Comparison of ENCODE assay signal across 9 cellular contexts in genomic region chr13:94433055-94433947, GRCh38.
DNase-seq lines count a peak whose midpoint lies in the region; ATAC-seq and TF ChIP-seq lines count a peak whose summit lies in the region.
"Had no signal": no experiment of that assay in that cellular context is flagged by ENCODE, and none has a peak within 500 bp of the region (broad histone marks: within the 10 kb centered on the region; RNA-seq: fewer than 3 reads in every experiment).

No MANE protein-coding gene starts in this region.

- H3K27me3 Mint-ChIP-seq in activated naive CD4-positive, alpha-beta T cell treated with anti-CD3 and anti-CD28 coated beads, Interleukin-2, amount 50 U/mL, for 24 hours = no peaks in the 10 kb centered on the region

- H3K27ac Mint-ChIP-seq in activated naive CD4-positive, alpha-beta T cell treated with anti-CD3 and anti-CD28 coated beads, Interleukin-2, amount 50 U/mL, for 24 hours = peak overlapping the region; percentile 30

- DNase-seq in activated naive CD4-positive, alpha-beta T cell treated with Interleukin-2 at 50 U/mL for 16 hours = no peak
- DNase-seq in HuH-7 (ENCODE audit: low spot score) (peak; percentile 34), astrocyte of the hippocampus (ENCODE audit: low read depth, low spot score) (peak; percentile 24), retinal pigment epithelial cell (ENCODE audit: low read depth) (no peak), SW 1271 (lab: John Stamatoyannopoulos, UW) (no peak), SIG-M5 (lab: John Stamatoyannopoulos, UW) (no peak)

- H3K36me3 Mint-ChIP-seq in activated naive CD4-positive, alpha-beta T cell treated with anti-CD3 and anti-CD28 coated beads, Interleukin-2, amount 50 U/mL, for 24 hours = no peaks in the 10 kb centered on the region

- ATAC-seq in GM19035 (IDR thresholded peaks at IDR 0.05; ENCODE audit: unreplicated experiment) = no peak

- no peak overlapping the region for H3K4me3 Mint-ChIP-seq in activated naive CD4-positive, alpha-beta T cell treated with anti-CD3 and anti-CD28 coated beads, Interleukin-2, amount 50 U/mL, for 24 hours

- TF ChIP-seq CTCF in retinal pigment epithelial cell (conservative IDR thresholded peaks at IDR 0.05; ENCODE audit: low read depth, low read length) = no peak

- H3K4me3 ChIP-seq in retinal pigment epithelial cell (ENCODE audit: low read length) = peak overlapping the region; percentile 33
- H3K4me3 ChIP-seq: SJSA1 had no signal

- no peaks in the 10 kb centered on the region for H3K9me3 Mint-ChIP-seq in activated naive CD4-positive, alpha-beta T cell treated with anti-CD3 and anti-CD28 coated beads, Interleukin-2, amount 50 U/mL, for 24 hours

- peaks cover 26% of the 10 kb centered on the region for H3K4me1 Mint-ChIP-seq in activated naive CD4-positive, alpha-beta T cell treated with anti-CD3 and anti-CD28 coated beads, Interleukin-2, amount 50 U/mL, for 24 hours

Comparison
In these comparisons a context has a peak if more than half of its experiments do, and no peak if none do; other contexts are left out.
1. DNase-seq: peak in HuH-7 (single experiment) and astrocyte of the hippocampus (single experiment); none in activated naive CD4-positive, alpha-beta T cell treated with Interleukin-2 at 50 U/mL for 16 hours (single experiment), retinal pigment epithelial cell (single experiment), SW 1271 (0 of 2) and SIG-M5 (single experiment).